Comparison of ENCODE assay signal across 24 cellular contexts in the genomic region with DNA sequence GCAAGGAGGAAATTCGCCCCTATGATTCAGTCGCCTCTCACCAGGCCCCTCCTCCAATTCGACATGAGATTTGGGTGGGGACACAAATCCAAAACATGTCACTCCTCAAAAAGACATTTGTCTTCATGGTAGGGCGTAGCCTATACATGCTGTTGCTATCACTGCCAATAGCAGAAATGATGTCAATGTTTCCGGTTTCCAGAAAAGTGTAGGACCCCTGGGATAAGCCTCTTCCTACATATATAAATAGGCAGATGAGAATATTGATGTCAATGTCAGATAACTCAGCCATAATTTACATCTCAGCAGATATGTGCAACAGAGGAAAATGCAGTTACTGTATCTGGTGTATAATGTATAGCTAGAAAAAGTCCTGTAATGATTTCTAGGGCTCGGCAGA. TPM values are rescaled to one million over a fixed set of nuclear protein-coding genes. Genes with fewer than 3 reads are reported as not detected.
DNase-seq lines count a peak whose midpoint lies in the region; ATAC-seq and TF ChIP-seq lines count a peak whose summit lies in the region.
"Had no signal": no experiment of that assay in that cellular context is flagged by ENCODE, and none has a peak within 500 bp of the region (broad histone marks: within the 10 kb centered on the region; RNA-seq: fewer than 3 reads in every experiment).

No MANE protein-coding gene starts in this region.

- no peaks in the 10 kb centered on the region for H3K36me3 ChIP-seq in BLaER1
- H3K36me3 ChIP-seq in HUES48 (ENCODE audit: control insufficient read depth, insufficient read depth, low read length) = no peaks in the 10 kb centered on the region
- no peaks in the 10 kb centered on the region for H3K36me3 ChIP-seq in mesendoderm (ENCODE audit: control insufficient read depth, insufficient read depth, low read length)
- H3K36me3 ChIP-seq in spleen = no peaks in the 10 kb centered on the region
- H3K36me3 ChIP-seq in brain microvascular endothelial cell (replicated peaks) = no peaks in the 10 kb centered on the region

- DNase-seq in mesendoderm = no peak
- no peak for DNase-seq in natural killer cell
- DNase-seq in spleen = no peak
- DNase-seq in brain microvascular endothelial cell = no peak
- DNase-seq in activated naive CD4-positive, alpha-beta T cell treated with anti-CD3 and anti-CD28 coated beads, Interleukin-2, amount 50 U/mL, for 16 hours = no peak
- DNase-seq: 8988T; AML-193; C1 segment of cervical spinal cord; CD4-positive, alpha-beta memory T cell; CD4-positive, CD25-positive, alpha-beta regulatory T cell; CD8-positive, alpha-beta memory T cell; COR-L47; DMS 273 treated with DMSO at 0.1 percent for 48 hours; DMS153; DMS53; DMS79; DND-41; EL; GDM1 had no signal

- no peak overlapping the region for H3K27ac ChIP-seq in BLaER1
- H3K27ac ChIP-seq in HUES48 (ENCODE audit: low read depth, low read length) = peak overlapping the region; percentile 72
- H3K27ac ChIP-seq in mesendoderm (ENCODE audit: low read depth, low read length) = peak overlapping the region; percentile 56
- H3K27ac ChIP-seq in spleen = no peak overlapping the region
- H3K27ac ChIP-seq in brain microvascular endothelial cell = no peak overlapping the region

- H3K9ac ChIP-seq in BLaER1 (no peak overlapping the region), HUES48 (ENCODE audit: low read depth, low read length) (no peak overlapping the region), mesendoderm (ENCODE audit: low read length) (no peak overlapping the region)

- H3K4me1 Mint-ChIP-seq in natural killer cell = no peaks in the 10 kb centered on the region
- H3K4me1 Mint-ChIP-seq: B cell; CD14-positive monocyte; CD4-positive, alpha-beta memory T cell; CD4-positive, CD25-positive, alpha-beta regulatory T cell; CD8-positive, alpha-beta memory T cell had no signal

- H3K4me2 ChIP-seq in BLaER1 (peak overlapping the region; percentile 11; the same call in 1 of the 2 replicates), mesendoderm (ENCODE audit: low read length) (no peak overlapping the region)

- H3K79me2 ChIP-seq in mesendoderm (ENCODE audit: control insufficient read depth, insufficient read depth, low read length) = no peaks in the 10 kb centered on the region

- WGBS in mesendoderm (ENCODE audit: extremely low coverage, insufficient coverage, low lambda C conversion rate) = no CpG with 5 or more reads among the region's 6 CpGs
- WGBS in spleen, 5 donors = 79 to 89% (median 87%) methylated on average over 6 of the region's 6 CpGs

- H4K5ac ChIP-seq in mesendoderm (ENCODE audit: low read length) = no peak overlapping the region

- in situ Hi-C loops in brain microvascular endothelial cell (cut with HindIII; ENCODE audit: low pct_ligation_motif_present, low sequenced_read_pairs) = no loop called here

- H2AK5ac ChIP-seq in mesendoderm (ENCODE audit: low read length) = no peak overlapping the region

- H3K27ac Mint-ChIP-seq in natural killer cell = no peak overlapping the region
- H3K27ac Mint-ChIP-seq: B cell; CD14-positive monocyte; CD4-positive, alpha-beta memory T cell; CD4-positive, CD25-positive, alpha-beta regulatory T cell; CD8-positive, alpha-beta memory T cell had no signal

- H3K9me3 Mint-ChIP-seq in natural killer cell = no peaks in the 10 kb centered on the region
- H3K9me3 Mint-ChIP-seq: CD8-positive, alpha-beta memory T cell had no signal

- H3K9me3 ChIP-seq in BLaER1 = no peaks in the 10 kb centered on the region
- no peaks in the 10 kb centered on the region for H3K9me3 ChIP-seq in HUES48 (ENCODE audit: control insufficient read depth, insufficient read depth, low read length)
- H3K9me3 ChIP-seq in spleen = no peaks in the 10 kb centered on the region

- no peak overlapping the region for H3K18ac ChIP-seq in mesendoderm (ENCODE audit: low read length)

- ATAC-seq in natural killer cell = no peak
- ATAC-seq: GM12878 had no signal

- no peak for TF ChIP-seq CTCF in natural killer cell (IDR thresholded peaks at IDR 0.05)
- TF ChIP-seq CTCF in spleen (IDR thresholded peaks at IDR 0.05 in 8 of 11, conservative IDR thresholded peaks at IDR 0.05 in 3 of 11) = no peak
- no peak for TF ChIP-seq CTCF in brain microvascular endothelial cell (IDR thresholded peaks at IDR 0.05; ENCODE audit: low read depth, low read length, missing control alignments)

- H3K4me3 Mint-ChIP-seq in natural killer cell = no peak overlapping the region
- H3K4me3 Mint-ChIP-seq: B cell; CD14-positive monocyte; CD4-positive, alpha-beta memory T cell; CD8-positive, alpha-beta memory T cell had no signal

- H2BK15ac ChIP-seq in mesendoderm (replicated peaks; ENCODE audit: low read depth) = no peak overlapping the region

- H3K4me1 ChIP-seq in BLaER1 (peaks cover 26% of the 10 kb centered on the region), HUES48 (ENCODE audit: control insufficient read depth, insufficient read depth, low read length) (no peaks in the 10 kb centered on the region), mesendoderm (ENCODE audit: control insufficient read depth, low read depth, low read length) (no peaks in the 10 kb centered on the region), spleen (no peaks in the 10 kb centered on the region)

- no peak for TF ChIP-seq POLR2A in spleen (IDR thresholded peaks at IDR 0.05)

- H3K23ac ChIP-seq in mesendoderm (ENCODE audit: low read length) = no peak overlapping the region

- peaks cover 12 to 19% of the 10 kb centered on the region in 2 donors for H3K27me3 Mint-ChIP-seq in natural killer cell (ENCODE audit: low read depth in 2 of 2)
- H3K27me3 Mint-ChIP-seq: B cell; CD4-positive, CD25-positive, alpha-beta regulatory T cell had no signal

- no peak overlapping the region for H2BK120ac ChIP-seq in mesendoderm (ENCODE audit: low read depth, low read length)

- no peaks in the 10 kb centered on the region for H3K36me3 Mint-ChIP-seq in natural killer cell
- H3K36me3 Mint-ChIP-seq: CD14-positive monocyte; CD4-positive, alpha-beta memory T cell; CD4-positive, CD25-positive, alpha-beta regulatory T cell; CD8-positive, alpha-beta memory T cell had no signal

- no peak overlapping the region for H2BK5ac ChIP-seq in mesendoderm (ENCODE audit: low read length)

- intact Hi-C loops in natural killer cell (cut with micrococcal nuclease) = loop anchor here (10.0 kb wide), 1 partner anchor 97 kb away; no protein-coding TSS in a partner anchor
- intact Hi-C loops in spleen (cut with DNase I; ENCODE audit: low total_unique reads) = no loop called here

- H3K4ac ChIP-seq in mesendoderm (ENCODE audit: low read depth, low read length) = no peak overlapping the region

- no peak overlapping the region for H3K4me3 ChIP-seq in BLaER1
- H3K4me3 ChIP-seq in HUES48 (ENCODE audit: low read depth, low read length) = no peak overlapping the region
- no peak overlapping the region for H3K4me3 ChIP-seq in mesendoderm (ENCODE audit: low read length)
- no peak overlapping the region for H3K4me3 ChIP-seq in spleen
- no peak overlapping the region for H3K4me3 ChIP-seq in brain microvascular endothelial cell (ENCODE audit: low read depth, low read length)
- H3K4me3 ChIP-seq: GM12878 had no signal

- H4K20me1 ChIP-seq in BLaER1 = no peaks in the 10 kb centered on the region

- H3K56ac ChIP-seq in mesendoderm (ENCODE audit: low read length) = no peak overlapping the region

- H3K27me3 ChIP-seq in BLaER1 (no peaks in the 10 kb centered on the region), HUES48 (ENCODE audit: control insufficient read depth, insufficient read depth, low read length) (no peaks in the 10 kb centered on the region), mesendoderm (ENCODE audit: insufficient read depth, low read length, poor library complexity) (no peaks in the 10 kb centered on the region), spleen (replicated peaks in 1 of 7) (peaks cover 0 to 6% (median 0%) of the 10 kb centered on the region in 7 donors), brain microvascular endothelial cell (replicated peaks) (no peaks in the 10 kb centered on the region)

- H3K79me1 ChIP-seq in mesendoderm (ENCODE audit: low read length) = no peaks in the 10 kb centered on the region

- H4K8ac ChIP-seq in mesendoderm (ENCODE audit: low read depth, low read length) = no peak overlapping the region

RNA-seq across cellular contexts. Expression of a gene that starts 16.7 kb away (rescaled TPM):
- polyA plus RNA-seq in mesendoderm (2013, experiment 1 of 2) = 6.9 TPM
- polyA plus RNA-seq in mesendoderm (2013, experiment 2 of 2) = 7.0 TPM
- under 1 TPM; 0.36 to 0.50 (median 0.38) TPM for total RNA-seq in natural killer cell
- total RNA-seq in spleen = 1 to 10 TPM; 1.3 to 4.9 (median 3.4) TPM
- polyA plus RNA-seq in spleen = under 1 TPM; 0.24 to 0.86 (median 0.26) TPM

Comparison
In these comparisons a context has a peak if more than half of its experiments do, and no peak if none do; other contexts are left out.
1. H3K27ac ChIP-seq: peak in HUES48 (single experiment) and mesendoderm (single experiment); none in BLaER1 (single experiment), spleen (0 of 8) and brain microvascular endothelial cell (single experiment).